In genomic region chr2:74333896-74334586, GRCh38 we compare ENCODE assay signal across 14 cellular contexts. TPM values are rescaled to one million over a fixed set of nuclear protein-coding genes. Genes with fewer than 3 reads are reported as not detected.
A peak's percentile ranks its signal among the peaks of the same experiment; 100 is the strongest.
DNase-seq lines count a peak whose midpoint lies in the region; ATAC-seq, FAIRE-seq and TF ChIP-seq lines count a peak whose summit lies in the region.
"Had no signal": no experiment of that assay in that cellular context is flagged by ENCODE, and none has a peak within 500 bp of the region (broad histone marks: within the 10 kb centered on the region; RNA-seq: fewer than 3 reads in every experiment).

No MANE protein-coding gene starts in this region.

- no peak overlapping the region for H3K27ac ChIP-seq in right atrium auricular region
- H3K27ac ChIP-seq: A549; BLaER1 treated with 17β-estradiol and CSF1 and Interleukin-3, amounts not matched to agents 10 nM and 100 nM; PC-9 had no signal

- no peak for FAIRE-seq in H54 (lab: Jason Lieb, UNC)
- FAIRE-seq: A549 had no signal

- no peak overlapping the region for H3K4me3 ChIP-seq in right atrium auricular region
- H3K4me3 ChIP-seq: A549; BLaER1 treated with 17β-estradiol and CSF1 and Interleukin-3, amounts not matched to agents 10 nM and 100 nM; GM12878; PC-9 had no signal

- no peaks in the 10 kb centered on the region for H3K9me3 ChIP-seq in right atrium auricular region
- H3K9me3 ChIP-seq: A549; BLaER1 treated with 17β-estradiol and CSF1 and Interleukin-3, amounts not matched to agents 10 nM and 100 nM had no signal

- TF ChIP-seq POLR2A in H54 (IDR thresholded peaks at IDR 0.05; ENCODE audit: low read depth, low read length) = no peak

- intact Hi-C loops in Right ventricle myocardium superior (cut with DNase I) = loop anchor here (10.0 kb wide), 1 partner anchor 509 kb away; the partner anchor contains the start of gene STAMBP

- no peaks in the 10 kb centered on the region for H3K4me1 ChIP-seq in right atrium auricular region
- H3K4me1 ChIP-seq: A549; BLaER1 treated with 17β-estradiol and CSF1 and Interleukin-3, amounts not matched to agents 10 nM and 100 nM had no signal

- no peaks in the 10 kb centered on the region for H3K27me3 ChIP-seq in right atrium auricular region
- H3K27me3 ChIP-seq: BLaER1 treated with 17β-estradiol and CSF1 and Interleukin-3, amounts not matched to agents 10 nM and 100 nM had no signal

- DNase-seq in Right ventricle myocardium superior (no peak), right atrium auricular region (ENCODE audit: low spot score) (no peak), cerebellar cortex (ENCODE audit: low spot score) (peak; percentile 98), myocyte (ENCODE audit: low read depth) (peak; percentile 70), H54 (ENCODE audit: insufficient read length, low spot score) (no peak), LoVo (ENCODE audit: low spot score) (no peak)
- DNase-seq: NCI-H1436 treated with DMSO at 0.1 percent for 48 hours, NCI-H187 treated with DMSO at 0.1 percent for 48 hours had no signal

- no peak for TF ChIP-seq CTCF in right atrium auricular region (IDR thresholded peaks at IDR 0.05)

- peaks cover 15% of the 10 kb centered on the region for H3K36me3 ChIP-seq in right atrium auricular region

- ATAC-seq in Right ventricle myocardium superior (ENCODE audit: poor library complexity) (peak; percentile 53), GM21737 (IDR thresholded peaks at IDR 0.05; ENCODE audit: unreplicated experiment) (no peak)

RNA-seq across cellular contexts. Expression of gene SLC4A5, which starts 9.2 kb away (rescaled TPM):
- total RNA-seq in Right ventricle myocardium superior (1.3 TPM), right atrium auricular region (1 to 10 TPM in 1 of 2 donors, under 1 TPM in 1; 0.28 to 1.3 TPM), myocyte (0.43 and 2.0 TPM in 2 replicates)
- 0.98 TPM for polyA plus RNA-seq in myocyte (2012)
- total RNA-seq: PC-9, RPMI7951 had no signal

RNA-seq across cellular contexts. Expression of gene DCTN1, which starts 46.1 kb away (rescaled TPM):
- 149 TPM for total RNA-seq in Right ventricle myocardium superior
- total RNA-seq in right atrium auricular region = 100 to 1,000 TPM in 1 of 2 donors, 10 to 100 TPM in 1; 86.5 to 102 TPM
- 121 and 123 TPM in 2 replicates for total RNA-seq in myocyte
- polyA plus RNA-seq in myocyte (2012) = 183 TPM

Comparison
In these comparisons a context has a peak if more than half of its experiments do, and no peak if none do; other contexts are left out.
1. DNase-seq: peak in cerebellar cortex (single experiment) and myocyte (single experiment); none in Right ventricle myocardium superior (single experiment), right atrium auricular region (single experiment), H54 (single experiment) and LoVo (single experiment).